ENCODE assay signal across 1 cellular context in genomic region chr7:123348700-123349099, GRCh38.
TF ChIP-seq lines count a peak whose summit lies in the region.

No MANE protein-coding gene starts in this region.

TF ChIP-seq in GM23338, 12 proteins besides CTCF, POLR2A, EP300 and RAD21 (continued from another document):
- TF ChIP-seq, protein P1, sequence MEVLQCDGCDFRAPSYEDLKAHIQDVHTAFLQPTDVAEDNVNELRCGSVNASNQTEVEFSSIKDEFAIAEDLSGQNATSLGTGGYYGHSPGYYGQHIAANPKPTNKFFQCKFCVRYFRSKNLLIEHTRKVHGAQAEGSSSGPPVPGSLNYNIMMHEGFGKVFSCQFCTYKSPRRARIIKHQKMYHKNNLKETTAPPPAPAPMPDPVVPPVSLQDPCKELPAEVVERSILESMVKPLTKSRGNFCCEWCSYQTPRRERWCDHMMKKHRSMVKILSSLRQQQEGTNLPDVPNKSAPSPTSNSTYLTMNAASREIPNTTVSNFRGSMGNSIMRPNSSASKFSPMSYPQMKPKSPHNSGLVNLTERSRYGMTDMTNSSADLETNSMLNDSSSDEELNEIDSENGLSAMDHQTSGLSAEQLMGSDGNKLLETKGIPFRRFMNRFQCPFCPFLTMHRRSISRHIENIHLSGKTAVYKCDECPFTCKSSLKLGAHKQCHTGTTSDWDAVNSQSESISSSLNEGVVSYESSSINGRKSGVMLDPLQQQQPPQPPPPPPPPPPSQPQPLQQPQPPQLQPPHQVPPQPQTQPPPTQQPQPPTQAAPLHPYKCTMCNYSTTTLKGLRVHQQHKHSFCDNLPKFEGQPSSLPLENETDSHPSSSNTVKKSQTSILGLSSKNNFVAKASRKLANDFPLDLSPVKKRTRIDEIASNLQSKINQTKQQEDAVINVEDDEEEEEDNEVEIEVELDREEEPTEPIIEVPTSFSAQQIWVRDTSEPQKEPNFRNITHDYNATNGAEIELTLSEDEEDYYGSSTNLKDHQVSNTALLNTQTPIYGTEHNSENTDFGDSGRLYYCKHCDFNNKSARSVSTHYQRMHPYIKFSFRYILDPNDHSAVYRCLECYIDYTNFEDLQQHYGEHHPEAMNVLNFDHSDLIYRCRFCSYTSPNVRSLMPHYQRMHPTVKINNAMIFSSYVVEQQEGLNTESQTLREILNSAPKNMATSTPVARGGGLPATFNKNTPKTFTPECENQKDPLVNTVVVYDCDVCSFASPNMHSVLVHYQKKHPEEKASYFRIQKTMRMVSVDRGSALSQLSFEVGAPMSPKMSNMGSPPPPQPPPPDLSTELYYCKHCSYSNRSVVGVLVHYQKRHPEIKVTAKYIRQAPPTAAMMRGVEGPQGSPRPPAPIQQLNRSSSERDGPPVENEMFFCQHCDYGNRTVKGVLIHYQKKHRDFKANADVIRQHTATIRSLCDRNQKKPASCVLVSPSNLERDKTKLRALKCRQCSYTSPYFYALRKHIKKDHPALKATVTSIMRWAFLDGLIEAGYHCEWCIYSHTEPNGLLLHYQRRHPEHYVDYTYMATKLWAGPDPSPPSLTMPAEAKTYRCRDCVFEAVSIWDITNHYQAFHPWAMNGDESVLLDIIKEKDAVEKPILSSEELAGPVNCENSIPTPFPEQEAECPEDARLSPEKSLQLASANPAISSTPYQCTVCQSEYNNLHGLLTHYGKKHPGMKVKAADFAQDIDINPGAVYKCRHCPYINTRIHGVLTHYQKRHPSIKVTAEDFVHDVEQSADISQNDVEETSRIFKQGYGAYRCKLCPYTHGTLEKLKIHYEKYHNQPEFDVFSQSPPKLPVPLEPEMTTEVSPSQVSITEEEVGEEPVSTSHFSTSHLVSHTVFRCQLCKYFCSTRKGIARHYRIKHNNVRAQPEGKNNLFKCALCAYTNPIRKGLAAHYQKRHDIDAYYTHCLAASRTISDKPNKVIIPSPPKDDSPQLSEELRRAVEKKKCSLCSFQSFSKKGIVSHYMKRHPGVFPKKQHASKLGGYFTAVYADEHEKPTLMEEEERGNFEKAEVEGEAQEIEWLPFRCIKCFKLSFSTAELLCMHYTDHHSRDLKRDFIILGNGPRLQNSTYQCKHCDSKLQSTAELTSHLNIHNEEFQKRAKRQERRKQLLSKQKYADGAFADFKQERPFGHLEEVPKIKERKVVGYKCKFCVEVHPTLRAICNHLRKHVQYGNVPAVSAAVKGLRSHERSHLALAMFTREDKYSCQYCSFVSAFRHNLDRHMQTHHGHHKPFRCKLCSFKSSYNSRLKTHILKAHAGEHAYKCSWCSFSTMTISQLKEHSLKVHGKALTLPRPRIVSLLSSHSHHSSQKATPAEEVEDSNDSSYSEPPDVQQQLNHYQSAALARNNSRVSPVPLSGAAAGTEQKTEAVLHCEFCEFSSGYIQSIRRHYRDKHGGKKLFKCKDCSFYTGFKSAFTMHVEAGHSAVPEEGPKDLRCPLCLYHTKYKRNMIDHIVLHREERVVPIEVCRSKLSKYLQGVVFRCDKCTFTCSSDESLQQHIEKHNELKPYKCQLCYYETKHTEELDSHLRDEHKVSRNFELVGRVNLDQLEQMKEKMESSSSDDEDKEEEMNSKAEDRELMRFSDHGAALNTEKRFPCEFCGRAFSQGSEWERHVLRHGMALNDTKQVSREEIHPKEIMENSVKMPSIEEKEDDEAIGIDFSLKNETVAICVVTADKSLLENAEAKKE (CRISPR knock-in tag; IDR thresholded peaks at IDR 0.05), result no peak
- TF ChIP-seq JUNB (IDR thresholded peaks at IDR 0.05; ENCODE audit: unreplicated experiment), result no peak
